ENCODE assay signal across 15 cellular contexts in genomic region chr18:48819781-48820482, GRCh38.
A peak's percentile ranks its signal among the peaks of the same experiment; 100 is the strongest.
DNase-seq lines count a peak whose midpoint lies in the region; ATAC-seq and TF ChIP-seq lines count a peak whose summit lies in the region.
"Had no signal": no experiment of that assay in that cellular context is flagged by ENCODE, and none has a peak within 500 bp of the region (broad histone marks: within the 10 kb centered on the region; RNA-seq: fewer than 3 reads in every experiment).

No MANE protein-coding gene starts in this region.

- 98% methylated on average over 11 of the region's 11 CpGs for WGBS in mammary epithelial cell (ENCODE audit: low coverage, missing lambda C conversion rate)

- in situ Hi-C loops in mammary epithelial cell (cut with MboI; ENCODE audit: low sequenced_read_pairs in 2 of 2), result no loop called here

- no peak overlapping the region for H3K4me3 ChIP-seq in mammary epithelial cell (replicated peaks in 1 of 3; ENCODE audit: insufficient read depth in 1 of 3, low read depth in 2 of 3, low read length in 3 of 3)
- H3K4me3 ChIP-seq: vagina had no signal

- DNase-seq in stimulated activated CD4-positive, alpha-beta T cell treated with anti-CD3 and anti-CD28 coated beads, Interleukin-4, amount 100 ng/mL, for 24 hours, result peak; percentile 3
- no peak for DNase-seq in stimulated activated CD4-positive, alpha-beta T cell treated with anti-CD3 and anti-CD28 coated beads, Interleukin-15, amount 100 ng/mL, for 24 hours
- DNase-seq in ecto neural progenitor cell (ENCODE audit: low spot score), result peak; percentile 32
- peak; percentile 17 for DNase-seq in omental fat pad (ENCODE audit: low spot score)
- DNase-seq in A172 (ENCODE audit: low spot score), result no peak
- no peak for DNase-seq in NCI-H2107 treated with DMSO at 0.1 percent for 48 hours (lab: John Stamatoyannopoulos, UW; ENCODE audit: unreplicated experiment)
- DNase-seq in mammary epithelial cell, result no peak
- DNase-seq: activated naive CD4-positive, alpha-beta T cell treated with anti-CD3 and anti-CD28 coated beads for 36 hours; central memory CD4-positive, alpha-beta T cell; erythroblast; NK-92 treated with Interleukin-12 subunit alpha and Interleukin-12 subunit beta, amount 100 ng/mL, for 24 hours; stimulated activated CD4-positive, alpha-beta T cell treated with anti-CD3 and anti-CD28 coated beads, Interleukin-12 subunit alpha, Interleukin-12 subunit beta, amount 100 ng/mL, for 4 hours had no signal

- no peaks in the 10 kb centered on the region for H3K79me2 ChIP-seq in mammary epithelial cell (ENCODE audit: insufficient read depth, low read length)

- H3K27me3 ChIP-seq in mammary epithelial cell (ENCODE audit: insufficient read depth, low read length), result no peaks in the 10 kb centered on the region
- H3K27me3 ChIP-seq: vagina had no signal

- TF ChIP-seq CTCF in omental fat pad (IDR thresholded peaks at IDR 0.05) (no peak), mammary epithelial cell (conservative IDR thresholded peaks at IDR 0.05 in 1 of 2, IDR thresholded peaks at IDR 0.05 in 1 of 2; ENCODE audit: extremely low read depth in 1 of 2, insufficient read depth in 1 of 2, low read depth in 1 of 2, low read length in 2 of 2) (no peak)

- ATAC-seq in omental fat pad (ENCODE audit: low FRiP score) (no peak), GM21423 (IDR thresholded peaks at IDR 0.05; ENCODE audit: unreplicated experiment) (no peak)
- ATAC-seq: SK-N-SH treated with all-trans-retinoic acid at 6 μM for 48 hours had no signal

- BruUV-seq in mammary epithelial cell (replicated peaks; lab: Mats Ljungman, UMichigan), result no TSS peak

- no peaks in the 10 kb centered on the region for H3K9me3 ChIP-seq in mammary epithelial cell (replicated peaks; ENCODE audit: insufficient read depth, low read length)
- H3K9me3 ChIP-seq: vagina had no signal

- H3K27ac ChIP-seq in mammary epithelial cell (ENCODE audit: insufficient read depth, low read depth, low read length), result no peak overlapping the region
- H3K27ac ChIP-seq: vagina had no signal

- dilution Hi-C loops in mammary epithelial cell (cut with HindIII; ENCODE audit: low sequenced_read_pairs), result no loop called here

- peaks cover 1% of the 10 kb centered on the region for H3K4me1 ChIP-seq in mammary epithelial cell (ENCODE audit: insufficient read depth, low read length)

- H3K4me2 ChIP-seq in mammary epithelial cell (ENCODE audit: insufficient read depth, low read depth, low read length), result no peak overlapping the region

- no peak overlapping the region for H2AFZ ChIP-seq in mammary epithelial cell (ENCODE audit: low read depth, low read length)

- CTCF ChIA-PET in mammary epithelial cell (lab: Charles Lee; ENCODE audit: low non-redundant PET), result no interaction called here

- H3K9ac ChIP-seq in mammary epithelial cell (ENCODE audit: insufficient read depth, low read length), result no peak overlapping the region

- intact Hi-C loops in mammary epithelial cell (cut with micrococcal nuclease), result no loop called here

- no peaks in the 10 kb centered on the region for H4K20me1 ChIP-seq in mammary epithelial cell (ENCODE audit: insufficient read depth, low read length)

- H3K36me3 ChIP-seq in mammary epithelial cell (ENCODE audit: insufficient read depth, low read length), result no peaks in the 10 kb centered on the region

Comparison
In these comparisons a context has a peak if more than half of its experiments do, and no peak if none do; other contexts are left out.
1. DNase-seq: peak in stimulated activated CD4-positive, alpha-beta T cell treated with anti-CD3 and anti-CD28 coated beads, Interleukin-4, amount 100 ng/mL, for 24 hours (single experiment), ecto neural progenitor cell (single experiment) and omental fat pad (single experiment); none in stimulated activated CD4-positive, alpha-beta T cell treated with anti-CD3 and anti-CD28 coated beads, Interleukin-15, amount 100 ng/mL, for 24 hours (single experiment), A172 (single experiment), NCI-H2107 treated with DMSO at 0.1 percent for 48 hours (single experiment) and mammary epithelial cell (single experiment).